In the genomic region with DNA sequence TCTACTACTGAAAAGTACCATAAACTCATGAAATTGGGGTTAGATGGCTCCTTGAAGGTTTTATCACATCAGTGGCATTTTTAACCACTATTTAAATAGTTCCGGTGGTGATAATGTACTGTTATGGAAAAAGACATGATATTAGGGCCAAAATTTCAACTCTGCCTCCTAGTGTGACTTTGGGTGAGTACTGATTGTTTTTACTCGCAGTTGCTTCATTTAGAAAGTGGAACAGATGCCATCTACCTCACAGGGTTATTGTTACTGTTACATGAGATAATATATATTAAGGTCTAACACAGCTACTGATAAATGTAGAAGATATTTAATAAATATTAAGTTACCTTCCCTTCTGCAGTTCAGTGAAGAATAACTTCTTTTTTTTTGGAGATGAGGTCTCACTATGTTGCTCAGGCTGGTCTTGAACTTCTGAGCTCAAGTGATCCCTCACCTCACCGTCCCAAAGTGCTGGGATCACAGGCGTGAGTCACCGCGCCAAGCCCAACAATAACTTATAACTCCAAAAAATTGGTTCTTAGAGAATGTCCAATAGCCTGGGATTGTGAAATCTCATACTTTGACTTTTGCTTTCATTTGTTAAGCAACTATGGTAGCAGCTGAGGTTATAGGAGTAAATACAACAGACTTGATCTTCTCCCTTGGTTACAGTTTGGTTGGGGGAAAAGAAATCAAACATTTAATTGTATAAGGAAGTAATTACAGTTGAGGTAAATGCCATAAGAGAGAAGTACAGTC, we compare ENCODE assay signal across 11 cellular contexts. TPM values are rescaled to one million over a fixed set of nuclear protein-coding genes. Genes with fewer than 3 reads are reported as not detected.
DNase-seq lines count a peak whose midpoint lies in the region; ATAC-seq, FAIRE-seq and TF ChIP-seq lines count a peak whose summit lies in the region.
"Had no signal": no experiment of that assay in that cellular context is flagged by ENCODE, and none has a peak within 500 bp of the region (broad histone marks: within the 10 kb centered on the region; RNA-seq: fewer than 3 reads in every experiment).

No MANE protein-coding gene starts in this region.

- peaks cover 1% of the 10 kb centered on the region for H3K36me3 Mint-ChIP-seq in activated naive CD4-positive, alpha-beta T cell treated with anti-CD3 and anti-CD28 coated beads for 36 hours (ENCODE audit: low read depth)
- H3K36me3 Mint-ChIP-seq in activated CD8-positive, alpha-beta memory T cell treated with anti-CD3 and anti-CD28 coated beads, Interleukin-2, amount 10 ng/mL, durations not matched to agents 7 days and 5 days: peaks cover 3% of the 10 kb centered on the region
- H3K36me3 Mint-ChIP-seq in T-helper 17 cell (ENCODE audit: low read depth): no peaks in the 10 kb centered on the region

- no peak overlapping the region for H3K9ac ChIP-seq in liver (ENCODE audit: low read depth in 1 of 2, low read length in 2 of 2)

- no peaks in the 10 kb centered on the region for H3K36me3 ChIP-seq in adrenal gland (replicated peaks in 1 of 2)
- no peaks in the 10 kb centered on the region for H3K36me3 ChIP-seq in liver (ENCODE audit: control insufficient read depth in 4 of 4, insufficient read depth in 3 of 4, low read depth in 1 of 4, low read length in 3 of 4)
- H3K36me3 ChIP-seq in urinary bladder (ENCODE audit: insufficient read depth): no peaks in the 10 kb centered on the region
- H3K36me3 ChIP-seq: heart left ventricle had no signal

- peak overlapping the region; percentile 21 for H3K27ac Mint-ChIP-seq in activated naive CD4-positive, alpha-beta T cell treated with anti-CD3 and anti-CD28 coated beads for 36 hours
- no peak overlapping the region for H3K27ac Mint-ChIP-seq in activated CD8-positive, alpha-beta memory T cell treated with anti-CD3 and anti-CD28 coated beads, Interleukin-2, amount 10 ng/mL, durations not matched to agents 7 days and 5 days
- no peak overlapping the region for H3K27ac Mint-ChIP-seq in T-helper 17 cell

- no peak overlapping the region for H3K4me3 ChIP-seq in adrenal gland
- no peak overlapping the region for H3K4me3 ChIP-seq in liver (ENCODE audit: low read depth in 1 of 3, low read length in 3 of 3)
- H3K4me3 ChIP-seq in urinary bladder (ENCODE audit: low read depth, low read length): no peak overlapping the region
- H3K4me3 ChIP-seq: GM23338, heart left ventricle had no signal

- H3K4me3 Mint-ChIP-seq in activated naive CD4-positive, alpha-beta T cell treated with anti-CD3 and anti-CD28 coated beads for 36 hours: no peak overlapping the region
- no peak overlapping the region for H3K4me3 Mint-ChIP-seq in activated CD8-positive, alpha-beta memory T cell treated with anti-CD3 and anti-CD28 coated beads, Interleukin-2, amount 10 ng/mL, durations not matched to agents 7 days and 5 days
- no peak overlapping the region for H3K4me3 Mint-ChIP-seq in T-helper 17 cell
- H3K4me3 Mint-ChIP-seq: GM23338 had no signal

- peaks cover 15 to 56% of the 10 kb centered on the region in 2 donors for H3K4me1 ChIP-seq in adrenal gland (replicated peaks in 1 of 2)
- peaks cover 11 to 45% (median 43%) of the 10 kb centered on the region in 4 donors for H3K4me1 ChIP-seq in liver (ENCODE audit: control insufficient read depth in 4 of 4, insufficient read depth in 4 of 4, low read length in 3 of 4)
- H3K4me1 ChIP-seq in urinary bladder (ENCODE audit: insufficient read depth): no peaks in the 10 kb centered on the region

- DNase-seq in activated naive CD4-positive, alpha-beta T cell treated with anti-CD3 and anti-CD28 coated beads for 36 hours: no peak
- DNase-seq in activated naive CD4-positive, alpha-beta T cell treated with Interleukin-2 at 50 U/mL for 16 hours: no peak
- DNase-seq in adrenal gland (peak in 6 of 7 donors; percentile 38 to 71 (median 58)), H54 (ENCODE audit: insufficient read length, low spot score) (no peak), T-helper 17 cell (no peak)
- DNase-seq in activated CD8-positive, alpha-beta memory T cell treated with anti-CD3 and anti-CD28 coated beads, Interleukin-2, amount 10 ng/mL, durations not matched to agents 7 days and 5 days: no peak
- DNase-seq: activated CD4-positive, alpha-beta T cell treated with anti-CD3 and anti-CD28 coated beads, Interleukin-2, amount 50 U/mL, for 4 hours; heart left ventricle had no signal

- peak overlapping the region in 3 of 5 donors; percentile 11 to 62 (median 61) for H3K27ac ChIP-seq in adrenal gland
- H3K27ac ChIP-seq in liver (ENCODE audit: low read depth in 1 of 2, low read length in 2 of 2): peak overlapping the region; percentile 72 to 94
- H3K27ac ChIP-seq in urinary bladder (ENCODE audit: low read depth): peak overlapping the region; percentile 2

- peaks cover 56% of the 10 kb centered on the region for H3K4me1 Mint-ChIP-seq in activated naive CD4-positive, alpha-beta T cell treated with anti-CD3 and anti-CD28 coated beads for 36 hours (ENCODE audit: low read depth)
- H3K4me1 Mint-ChIP-seq in activated CD8-positive, alpha-beta memory T cell treated with anti-CD3 and anti-CD28 coated beads, Interleukin-2, amount 10 ng/mL, durations not matched to agents 7 days and 5 days: peaks cover 21% of the 10 kb centered on the region
- H3K4me1 Mint-ChIP-seq in T-helper 17 cell: peaks cover 27% of the 10 kb centered on the region

- intact Hi-C loops in activated naive CD4-positive, alpha-beta T cell treated with anti-CD3 and anti-CD28 coated beads for 36 hours (cut with micrococcal nuclease): loop anchor here (1.0 kb wide), 2 partner anchors 8 to 47 kb away; no protein-coding TSS in a partner anchor
- intact Hi-C loops in adrenal gland (cut with DNase I): no loop called here

- no peaks in the 10 kb centered on the region for H3K9me3 Mint-ChIP-seq in activated naive CD4-positive, alpha-beta T cell treated with anti-CD3 and anti-CD28 coated beads for 36 hours
- H3K9me3 Mint-ChIP-seq in activated CD8-positive, alpha-beta memory T cell treated with anti-CD3 and anti-CD28 coated beads, Interleukin-2, amount 10 ng/mL, durations not matched to agents 7 days and 5 days (ENCODE audit: low read depth): no peaks in the 10 kb centered on the region
- H3K9me3 Mint-ChIP-seq: GM23338 had no signal

- no peak for FAIRE-seq in H54 (lab: Jason Lieb, UNC)

- TF ChIP-seq RAD21 in liver (IDR thresholded peaks at IDR 0.05): peak; percentile 17 to 19

- no peaks in the 10 kb centered on the region for H3K27me3 Mint-ChIP-seq in activated naive CD4-positive, alpha-beta T cell treated with anti-CD3 and anti-CD28 coated beads for 36 hours (ENCODE audit: low read depth)
- H3K27me3 Mint-ChIP-seq in activated CD8-positive, alpha-beta memory T cell treated with anti-CD3 and anti-CD28 coated beads, Interleukin-2, amount 10 ng/mL, durations not matched to agents 7 days and 5 days: no peaks in the 10 kb centered on the region
- H3K27me3 Mint-ChIP-seq in T-helper 17 cell: no peaks in the 10 kb centered on the region

- H3K9me3 ChIP-seq in adrenal gland (replicated peaks in 1 of 3) (no peaks in the 10 kb centered on the region), liver (ENCODE audit: control insufficient read depth in 4 of 4, low read length in 3 of 4) (no peaks in the 10 kb centered on the region), T-helper 17 cell (ENCODE audit: control insufficient read depth, low read length, poor library complexity, severe bottlenecking) (no peaks in the 10 kb centered on the region)
- H3K9me3 ChIP-seq: heart left ventricle had no signal

- no peak for ATAC-seq in activated CD8-positive, alpha-beta memory T cell treated with anti-CD3 and anti-CD28 coated beads, Interleukin-2, amount 10 ng/mL, durations not matched to agents 7 days and 5 days
- no peak for ATAC-seq in T-helper 17 cell

- TF ChIP-seq POLR2A in adrenal gland (IDR thresholded peaks at IDR 0.05): no peak
- no peak for TF ChIP-seq POLR2A in H54 (IDR thresholded peaks at IDR 0.05; ENCODE audit: low read depth, low read length)

- WGBS in adrenal gland, 4 donors: 64 to 74% (median 66%) methylated on average over 6 of the region's 6 CpGs
- 39% methylated on average over 6 of the region's 6 CpGs for WGBS in liver
- 83% methylated on average over 6 of the region's 6 CpGs for WGBS in urinary bladder

- no peaks in the 10 kb centered on the region for H3K27me3 ChIP-seq in adrenal gland
- H3K27me3 ChIP-seq in liver (ENCODE audit: control insufficient read depth in 4 of 4, insufficient read depth in 4 of 4, low read length in 3 of 4): no peaks in the 10 kb centered on the region
- H3K27me3 ChIP-seq: heart left ventricle had no signal

- CTCF ChIA-PET in activated naive CD4-positive, alpha-beta T cell treated with anti-CD3 and anti-CD28 coated beads for 36 hours (lab: Charles Lee): interaction anchor here (1.9 kb wide), 1 partner anchor 90 kb away, joined by 4 read pairs; no protein-coding TSS in a partner anchor
- CTCF ChIA-PET in activated CD8-positive, alpha-beta memory T cell treated with anti-CD3 and anti-CD28 coated beads, Interleukin-2, amount 10 ng/mL, durations not matched to agents 7 days and 5 days (lab: Charles Lee): interaction anchor here (0.9 kb wide), 1 partner anchor 90 kb away, joined by 4 read pairs; no protein-coding TSS in a partner anchor

- no peak for TF ChIP-seq CTCF in adrenal gland (IDR thresholded peaks at IDR 0.05)
- TF ChIP-seq CTCF in liver (IDR thresholded peaks at IDR 0.05; ENCODE audit: low read depth, low read length, missing input control): no peak

TF ChIP-seq in liver, 16 proteins besides CTCF, POLR2A, EP300 and RAD21 (continues in another document):
- TF ChIP-seq GABPA (IDR thresholded peaks at IDR 0.05 in 1 of 2, conservative IDR thresholded peaks at IDR 0.05 in 1 of 2): no peak
- peak; percentile 36 for TF ChIP-seq SP1 (IDR thresholded peaks at IDR 0.05)
- TF ChIP-seq NR2F2 (IDR thresholded peaks at IDR 0.05): no peak
- peak; percentile 68 to 80 for TF ChIP-seq RXRA (IDR thresholded peaks at IDR 0.05)
- TF ChIP-seq, protein P1, sequence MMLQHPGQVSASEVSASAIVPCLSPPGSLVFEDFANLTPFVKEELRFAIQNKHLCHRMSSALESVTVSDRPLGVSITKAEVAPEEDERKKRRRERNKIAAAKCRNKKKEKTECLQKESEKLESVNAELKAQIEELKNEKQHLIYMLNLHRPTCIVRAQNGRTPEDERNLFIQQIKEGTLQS (IDR thresholded peaks at IDR 0.05): peak; percentile 71
- peak; percentile 25 for TF ChIP-seq FOXA2 (IDR thresholded peaks at IDR 0.05)
- peak; percentile 81 to 86 for TF ChIP-seq JUND (IDR thresholded peaks at IDR 0.05)
- no peak for TF ChIP-seq HNF4G (IDR thresholded peaks at IDR 0.05)
- TF ChIP-seq YY1 (IDR thresholded peaks at IDR 0.05): peak; percentile 63

RNA-seq across cellular contexts. Expression of a gene that starts 48.3 kb away (rescaled TPM):
- 10 to 100 TPM; 15.3 to 15.5 TPM for total RNA-seq in activated naive CD4-positive, alpha-beta T cell treated with anti-CD3 and anti-CD28 coated beads for 36 hours
- total RNA-seq in adrenal gland (10 to 100 TPM; 36.5 to 91.7 (median 54.3) TPM), liver (10 to 100 TPM; 19.3 to 45.9 TPM), urinary bladder (85.1 TPM), T-helper 17 cell (10 to 100 TPM; 22.9 to 24.2 TPM)
- polyA plus RNA-seq in adrenal gland (10 to 100 TPM; 20.6 to 49.4 (median 27.3) TPM), liver (10 to 100 TPM in 1 of 2 donors, 1 to 10 TPM in 1; 8.5 to 17.1 TPM), urinary bladder (37.6 TPM)
- total RNA-seq in activated CD8-positive, alpha-beta memory T cell treated with anti-CD3 and anti-CD28 coated beads, Interleukin-2, amount 10 ng/mL, durations not matched to agents 7 days and 5 days: 10 to 100 TPM; 20.4 to 23.4 TPM

Comparison
In these comparisons a context has a peak if more than half of its experiments do, and no peak if none do; other contexts are left out.
1. DNase-seq: peak in adrenal gland (6 of 7); none in activated naive CD4-positive, alpha-beta T cell treated with anti-CD3 and anti-CD28 coated beads for 36 hours (single experiment), activated naive CD4-positive, alpha-beta T cell treated with Interleukin-2 at 50 U/mL for 16 hours (single experiment), activated CD8-positive, alpha-beta memory T cell treated with anti-CD3 and anti-CD28 coated beads, Interleukin-2, amount 10 ng/mL, durations not matched to agents 7 days and 5 days (single experiment), H54 (single experiment) and T-helper 17 cell (0 of 3).
2. H3K27ac ChIP-seq: peak in every context shown above with its lines; median percentile 83 in liver; 61 in adrenal gland; 2 in urinary bladder.